24 cellular contexts compared by ENCODE assay signal in the genomic region with DNA sequence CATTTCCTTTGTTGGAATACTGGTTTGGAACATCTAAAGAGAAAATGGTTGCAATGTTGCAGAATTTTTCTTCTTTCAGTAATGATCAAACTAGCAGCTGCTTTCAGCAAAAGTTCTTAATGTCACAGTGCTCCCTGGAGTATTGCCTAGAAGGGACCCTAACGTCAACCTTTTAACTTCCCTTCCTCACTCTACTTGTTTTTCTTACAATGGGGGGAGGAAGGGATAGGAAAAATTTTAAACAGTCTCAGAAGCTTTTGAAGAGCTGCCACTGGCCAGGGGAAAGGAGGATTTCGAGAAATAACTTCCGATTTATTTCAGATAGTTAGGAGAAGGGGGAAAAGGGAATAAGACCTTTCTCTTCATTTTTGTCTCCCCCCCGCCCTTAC.
DNase-seq lines count a peak whose midpoint lies in the region; ATAC-seq and TF ChIP-seq lines count a peak whose summit lies in the region.
"Had no signal": no experiment of that assay in that cellular context is flagged by ENCODE, and none has a peak within 500 bp of the region (broad histone marks: within the 10 kb centered on the region; RNA-seq: fewer than 3 reads in every experiment).

No MANE protein-coding gene starts in this region.

- intact Hi-C loops in breast epithelium (cut with DNase I; ENCODE audit: low total_unique reads) = no loop called here
- intact Hi-C loops in MCF 10A (cut with micrococcal nuclease) = no loop called here
- intact Hi-C loops in ovary (cut with DNase I) = loop anchor here in 1 of 4 donors (5.0 kb wide), 1 partner anchor 162 kb away; no protein-coding TSS in a partner anchor
- intact Hi-C loops in posterior vena cava (cut with DNase I) = no loop called here

- BruUV-seq in MCF 10A (replicated peaks; lab: Mats Ljungman, UMichigan) = no TSS peak

- H2AFZ ChIP-seq in GM23248 = no peak overlapping the region

- no peaks in the 10 kb centered on the region for H4K20me1 ChIP-seq in GM23248 (ENCODE audit: insufficient read depth)

- POLR2A ChIA-PET in MCF 10A (lab: Yijun Ruan, JAX) = interaction anchor here (0.6 to 1.2 kb wide), 4 partner anchors 171 to 1088 kb away, joined by 3 to 7 read pairs (median 3); no protein-coding TSS in a partner anchor

- 76 to 77% methylated on average over 4 of the region's 4 CpGs for WGBS in GM23248 (ENCODE audit: low coverage in 1 of 2, low lambda C conversion rate in 2 of 2, missing lambda C conversion rate in 2 of 2), 2 experiments
- 6 to 31% (median 11%) methylated on average over 4 of the region's 4 CpGs for WGBS in ovary, 3 donors

- H3K36me3 ChIP-seq in breast epithelium (no peaks in the 10 kb centered on the region), GM23248 (ENCODE audit: low read depth) (no peaks in the 10 kb centered on the region), ovary (no peaks in the 10 kb centered on the region)
- H3K36me3 ChIP-seq: heart left ventricle, right atrium auricular region, thoracic aorta had no signal

- CTCF ChIA-PET in MCF 10A (lab: Yijun Ruan, JAX) = interaction anchor here (0.7 to 1.5 kb wide), 4 partner anchors 154 to 1118 kb away, joined by 3 to 4 read pairs (median 4); no protein-coding TSS in a partner anchor

- H3K36me3 Mint-ChIP-seq in MCF 10A (ENCODE audit: insufficient read depth, unreplicated experiment) (no peaks in the 10 kb centered on the region), mesothelial cell of epicardium (no peaks in the 10 kb centered on the region)
- H3K36me3 Mint-ChIP-seq: activated naive CD8-positive, alpha-beta T cell treated with anti-CD3 and anti-CD28 coated beads, Interleukin-2, amount 10 ng/mL, durations not matched to agents 7 days and 5 days; naive thymus-derived CD8-positive, alpha-beta T cell had no signal

- in situ Hi-C loops in GM23248 (cut with MboI) = no loop called here

- H3K27me3 ChIP-seq in breast epithelium (no peaks in the 10 kb centered on the region), GM23248 (replicated peaks; ENCODE audit: insufficient read depth) (no peaks in the 10 kb centered on the region), ovary (no peaks in the 10 kb centered on the region)
- H3K27me3 ChIP-seq: right atrium auricular region had no signal

- H3K4me1 ChIP-seq in breast epithelium (peaks cover 3 to 5% of the 10 kb centered on the region in 2 donors), GM23248 (ENCODE audit: insufficient read depth) (peaks cover 6% of the 10 kb centered on the region; the same call in 1 of the 2 replicates), ovary (ENCODE audit: insufficient read depth) (no peaks in the 10 kb centered on the region)

- H3K27ac Mint-ChIP-seq in MCF 10A (ENCODE audit: low read depth, unreplicated experiment) (no peak overlapping the region), mesothelial cell of epicardium (peak overlapping the region; percentile 95)
- H3K27ac Mint-ChIP-seq: activated CD4-positive, alpha-beta memory T cell treated with anti-CD3 and anti-CD28 coated beads, Interleukin-2, amount 10 ng/mL, durations not matched to agents 7 days and 5 days; activated naive CD8-positive, alpha-beta T cell treated with anti-CD3 and anti-CD28 coated beads, Interleukin-2, amount 10 ng/mL, durations not matched to agents 7 days and 5 days had no signal

- H3K27ac ChIP-seq in breast epithelium (peak overlapping the region; percentile 72 to 74), VCaP (peak overlapping the region; percentile 93), GM23248 (no peak overlapping the region), ovary (no peak overlapping the region)
- H3K27ac ChIP-seq: dorsolateral prefrontal cortex, heart left ventricle, right atrium auricular region, thoracic aorta had no signal

- no peaks in the 10 kb centered on the region for H3K9me2 ChIP-seq in GM23248 (ENCODE audit: insufficient read depth)

- H3K4me1 Mint-ChIP-seq in MCF 10A (ENCODE audit: insufficient read depth, unreplicated experiment) = no peaks in the 10 kb centered on the region
- H3K4me1 Mint-ChIP-seq in mesothelial cell of epicardium = peaks cover 79% of the 10 kb centered on the region
- H3K4me1 Mint-ChIP-seq: activated CD4-positive, alpha-beta memory T cell treated with anti-CD3 and anti-CD28 coated beads, Interleukin-2, amount 10 ng/mL, durations not matched to agents 7 days and 5 days; activated naive CD8-positive, alpha-beta T cell treated with anti-CD3 and anti-CD28 coated beads, Interleukin-2, amount 10 ng/mL, durations not matched to agents 7 days and 5 days; naive thymus-derived CD8-positive, alpha-beta T cell had no signal

- ATAC-seq in GM18870 (IDR thresholded peaks at IDR 0.05; ENCODE audit: unreplicated experiment) = no peak
- ATAC-seq: GM12878; heart left ventricle; naive thymus-derived CD8-positive, alpha-beta T cell; stimulated activated naive CD8-positive, alpha-beta T cell treated with anti-CD3 and anti-CD28 coated beads, Interleukin-15, Interleukin-2, amounts not matched to agents 100 U/mL and 50 U/mL, for 24 hours had no signal

- TF ChIP-seq POLR2A in breast epithelium (IDR thresholded peaks at IDR 0.05) (no peak), ovary (IDR thresholded peaks at IDR 0.05) (no peak)

- H3K4me2 ChIP-seq in GM23248 (ENCODE audit: unreplicated experiment) = no peak overlapping the region

- no peak overlapping the region for H3K9ac ChIP-seq in GM23248

- H3K79me2 ChIP-seq in GM23248 (ENCODE audit: insufficient read depth) = no peaks in the 10 kb centered on the region

- H3K9me3 Mint-ChIP-seq in MCF 10A (ENCODE audit: unreplicated experiment) (no peaks in the 10 kb centered on the region), mesothelial cell of epicardium (no peaks in the 10 kb centered on the region)
- H3K9me3 Mint-ChIP-seq: activated CD4-positive, alpha-beta memory T cell treated with anti-CD3 and anti-CD28 coated beads, Interleukin-2, amount 10 ng/mL, durations not matched to agents 7 days and 5 days; activated naive CD8-positive, alpha-beta T cell treated with anti-CD3 and anti-CD28 coated beads, Interleukin-2, amount 10 ng/mL, durations not matched to agents 7 days and 5 days; naive thymus-derived CD8-positive, alpha-beta T cell had no signal

- H3K4me3 ChIP-seq in breast epithelium (peak overlapping the region in 2 of 3 donors; percentile 20 to 48), GM23248 (no peak overlapping the region), ovary (no peak overlapping the region)
- H3K4me3 ChIP-seq: dorsolateral prefrontal cortex, GM12878, heart left ventricle, right atrium auricular region, thoracic aorta had no signal

- DNase-seq in breast epithelium (ENCODE audit: low spot score in 2 of 2) (no peak), MCF 10A (ENCODE audit: unreplicated experiment) (no peak), mesothelial cell of epicardium (ENCODE audit: low spot score in 2 of 2, unreplicated experiment in 2 of 2) (no peak), GM23248 (no peak), ovary (no peak), posterior vena cava (ENCODE audit: low spot score) (no peak)
- DNase-seq: activated CD4-positive, alpha-beta memory T cell treated with anti-CD3 and anti-CD28 coated beads, Interleukin-2, amount 10 ng/mL, durations not matched to agents 7 days and 5 days; activated CD4-positive, CD25-positive, alpha-beta regulatory T cell; activated naive CD8-positive, alpha-beta T cell treated with anti-CD3 and anti-CD28 coated beads, Interleukin-2, amount 10 ng/mL, durations not matched to agents 7 days and 5 days; AML-193; cerebellar nuclear complex; dorsolateral prefrontal cortex; heart left ventricle; IMR-90; naive thymus-derived CD8-positive, alpha-beta T cell; NCI-H2081; NCI-H446; stimulated activated CD4-positive, alpha-beta T cell treated with anti-CD3 and anti-CD28 coated beads, Interleukin-4, amount 100 ng/mL, for 4 hours; stimulated activated naive CD8-positive, alpha-beta T cell treated with anti-CD3 and anti-CD28 coated beads, Interleukin-15, Interleukin-2, amounts not matched to agents 100 U/mL and 50 U/mL, for 24 hours had no signal

- no peaks in the 10 kb centered on the region for H3F3A ChIP-seq in GM23248 (ENCODE audit: insufficient read depth)

- H3K9me3 ChIP-seq in breast epithelium (no peaks in the 10 kb centered on the region), GM23248 (ENCODE audit: low read depth) (no peaks in the 10 kb centered on the region), ovary (no peaks in the 10 kb centered on the region)
- H3K9me3 ChIP-seq: heart left ventricle, right atrium auricular region, thoracic aorta had no signal

- H3K27me3 Mint-ChIP-seq in MCF 10A (ENCODE audit: insufficient read depth, unreplicated experiment) = peaks cover 48% of the 10 kb centered on the region
- H3K27me3 Mint-ChIP-seq in mesothelial cell of epicardium (ENCODE audit: low read depth) = no peaks in the 10 kb centered on the region

- no peak for TF ChIP-seq EP300 in ovary (IDR thresholded peaks at IDR 0.05)

- H3K4me3 Mint-ChIP-seq in MCF 10A (ENCODE audit: unreplicated experiment) (no peak overlapping the region), mesothelial cell of epicardium (peak overlapping the region; percentile 59)
- H3K4me3 Mint-ChIP-seq: activated CD4-positive, alpha-beta memory T cell treated with anti-CD3 and anti-CD28 coated beads, Interleukin-2, amount 10 ng/mL, durations not matched to agents 7 days and 5 days; activated naive CD8-positive, alpha-beta T cell treated with anti-CD3 and anti-CD28 coated beads, Interleukin-2, amount 10 ng/mL, durations not matched to agents 7 days and 5 days; naive thymus-derived CD8-positive, alpha-beta T cell had no signal

- TF ChIP-seq CTCF in breast epithelium (IDR thresholded peaks at IDR 0.05) (no peak), MCF 10A (IDR thresholded peaks at IDR 0.05; ENCODE audit: unreplicated experiment) (no peak), VCaP (conservative IDR thresholded peaks at IDR 0.05) (no peak), mesothelial cell of epicardium (IDR thresholded peaks at IDR 0.05; ENCODE audit: unreplicated experiment) (no peak), ovary (IDR thresholded peaks at IDR 0.05) (no peak)

Comparison
In these comparisons a context has a peak if more than half of its experiments do, and no peak if none do; other contexts are left out.
1. H3K27ac ChIP-seq: peak in breast epithelium (2 of 2) and VCaP (single experiment); none in GM23248 (single experiment) and ovary (0 of 2).
2. H3K4me3 ChIP-seq: peak in breast epithelium (2 of 3); none in GM23248 (single experiment) and ovary (single experiment).